ENCODE assay signal across 1 cellular context in genomic region chr15:52733078-52733477, GRCh38.
TF ChIP-seq lines count a peak whose summit lies in the region.

No MANE protein-coding gene starts in this region.

TF ChIP-seq in HepG2, 621 proteins besides CTCF, POLR2A, EP300 and RAD21 (continues in another document):
- TF ChIP-seq TSC22D2 (CRISPR knock-in tag; IDR thresholded peaks at IDR 0.05; ENCODE audit: borderline replicate concordance) (no peak), ZMYM2 (CRISPR knock-in tag; IDR thresholded peaks at IDR 0.05) (no peak), ARNT (IDR thresholded peaks at IDR 0.05) (no peak), ZNF382 (CRISPR knock-in tag; IDR thresholded peaks at IDR 0.05; ENCODE audit: borderline replicate concordance) (no peak), HNRNPLL (IDR thresholded peaks at IDR 0.05; ENCODE audit: low read depth, low read length, poor library complexity, severe bottlenecking) (no peak), ZNF839 (CRISPR knock-in tag; IDR thresholded peaks at IDR 0.05; ENCODE audit: borderline replicate concordance) (no peak), TBL1XR1 (IDR thresholded peaks at IDR 0.05; ENCODE audit: borderline replicate concordance, low read length, partially characterized antibody) (no peak), ZNF782 (CRISPR knock-in tag; IDR thresholded peaks at IDR 0.05; ENCODE audit: borderline replicate concordance) (no peak), ARID2 (CRISPR knock-in tag; IDR thresholded peaks at IDR 0.05; ENCODE audit: borderline replicate concordance) (no peak), SATB2 (CRISPR knock-in tag; IDR thresholded peaks at IDR 0.05) (no peak), POLR2G (IDR thresholded peaks at IDR 0.05; ENCODE audit: low read depth, low read length) (no peak), ZNF567 (CRISPR knock-in tag; IDR thresholded peaks at IDR 0.05; ENCODE audit: borderline replicate concordance) (no peak), ARNTL (CRISPR knock-in tag; IDR thresholded peaks at IDR 0.05) (no peak), ZBTB1 (CRISPR knock-in tag; IDR thresholded peaks at IDR 0.05; ENCODE audit: borderline replicate concordance) (no peak), FIP1L1 (IDR thresholded peaks at IDR 0.05; ENCODE audit: borderline replicate concordance, insufficient read depth, low read depth, low read length) (no peak), EED (CRISPR knock-in tag; IDR thresholded peaks at IDR 0.05) (no peak), ZBTB2 (CRISPR knock-in tag; IDR thresholded peaks at IDR 0.05; ENCODE audit: low read depth) (no peak), ZFYVE20 (CRISPR knock-in tag; IDR thresholded peaks at IDR 0.05; ENCODE audit: borderline replicate concordance, low read depth) (no peak), SMARCE1 (IDR thresholded peaks at IDR 0.05; ENCODE audit: borderline replicate concordance) (no peak), STAT5B (CRISPR knock-in tag; IDR thresholded peaks at IDR 0.05) (no peak), HOMEZ (CRISPR knock-in tag; IDR thresholded peaks at IDR 0.05; ENCODE audit: low read depth) (no peak), TFAP4 (IDR thresholded peaks at IDR 0.05; ENCODE audit: borderline replicate concordance, low read depth) (0 out of 2 replicates have a peak, but pooled peaks have one; percentile 9), GTF2F1 (IDR thresholded peaks at IDR 0.05; ENCODE audit: low read length) (no peak), BRF2 (CRISPR knock-in tag; IDR thresholded peaks at IDR 0.05) (no peak), ESRRA (CRISPR knock-in tag; IDR thresholded peaks at IDR 0.05; ENCODE audit: low read depth) (peak; percentile 70), ZNF333 (CRISPR knock-in tag; IDR thresholded peaks at IDR 0.05; ENCODE audit: borderline replicate concordance) (no peak), MATR3 (CRISPR knock-in tag; IDR thresholded peaks at IDR 0.05) (no peak), PRDM15 (CRISPR knock-in tag; IDR thresholded peaks at IDR 0.05) (no peak), MBD4 (IDR thresholded peaks at IDR 0.05; ENCODE audit: borderline replicate concordance, low read length) (no peak), RFX3 (CRISPR knock-in tag; IDR thresholded peaks at IDR 0.05) (no peak), KLF9 (CRISPR knock-in tag; IDR thresholded peaks at IDR 0.05; ENCODE audit: low read depth) (no peak), ZNF878 (CRISPR knock-in tag; IDR thresholded peaks at IDR 0.05) (no peak), SOX13 (IDR thresholded peaks at IDR 0.05) (no peak), SOX13 (CRISPR knock-in tag; conservative IDR thresholded peaks at IDR 0.05 in 1 of 2, IDR thresholded peaks at IDR 0.05 in 1 of 2) (peak in 1 of 2 experiments; percentile 34; a peak in 1 of 4 replicates), ZNF883 (CRISPR knock-in tag; IDR thresholded peaks at IDR 0.05; ENCODE audit: not compliant biosample characterization) (no peak)
- TF ChIP-seq, protein P1, sequence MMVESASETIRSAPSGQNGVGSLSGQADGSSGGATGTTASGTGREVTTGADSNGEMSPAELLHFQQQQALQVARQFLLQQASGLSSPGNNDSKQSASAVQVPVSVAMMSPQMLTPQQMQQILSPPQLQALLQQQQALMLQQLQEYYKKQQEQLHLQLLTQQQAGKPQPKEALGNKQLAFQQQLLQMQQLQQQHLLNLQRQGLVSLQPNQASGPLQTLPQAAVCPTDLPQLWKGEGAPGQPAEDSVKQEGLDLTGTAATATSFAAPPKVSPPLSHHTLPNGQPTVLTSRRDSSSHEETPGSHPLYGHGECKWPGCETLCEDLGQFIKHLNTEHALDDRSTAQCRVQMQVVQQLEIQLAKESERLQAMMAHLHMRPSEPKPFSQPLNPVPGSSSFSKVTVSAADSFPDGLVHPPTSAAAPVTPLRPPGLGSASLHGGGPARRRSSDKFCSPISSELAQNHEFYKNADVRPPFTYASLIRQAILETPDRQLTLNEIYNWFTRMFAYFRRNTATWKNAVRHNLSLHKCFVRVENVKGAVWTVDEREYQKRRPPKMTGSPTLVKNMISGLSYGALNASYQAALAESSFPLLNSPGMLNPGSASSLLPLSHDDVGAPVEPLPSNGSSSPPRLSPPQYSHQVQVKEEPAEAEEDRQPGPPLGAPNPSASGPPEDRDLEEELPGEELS (CRISPR knock-in tag; IDR thresholded peaks at IDR 0.05), result no peak
- TF ChIP-seq, protein P2, sequence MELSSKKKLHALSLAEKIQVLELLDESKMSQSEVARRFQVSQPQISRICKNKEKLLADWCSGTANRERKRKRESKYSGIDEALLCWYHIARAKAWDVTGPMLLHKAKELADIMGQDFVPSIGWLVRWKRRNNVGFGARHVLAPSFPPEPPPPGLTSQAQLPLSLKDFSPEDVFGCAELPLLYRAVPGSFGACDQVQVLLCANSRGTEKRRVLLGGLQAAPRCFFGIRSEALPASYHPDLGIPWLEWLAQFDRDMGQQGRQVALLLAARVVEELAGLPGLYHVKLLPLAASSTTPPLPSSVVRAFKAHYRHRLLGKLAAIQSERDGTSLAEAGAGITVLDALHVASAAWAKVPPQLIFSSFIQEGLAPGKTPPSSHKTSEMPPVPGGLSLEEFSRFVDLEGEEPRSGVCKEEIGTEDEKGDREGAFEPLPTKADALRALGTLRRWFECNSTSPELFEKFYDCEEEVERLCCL (CRISPR knock-in tag; IDR thresholded peaks at IDR 0.05; ENCODE audit: borderline replicate concordance), result no peak
- TF ChIP-seq, protein P3, sequence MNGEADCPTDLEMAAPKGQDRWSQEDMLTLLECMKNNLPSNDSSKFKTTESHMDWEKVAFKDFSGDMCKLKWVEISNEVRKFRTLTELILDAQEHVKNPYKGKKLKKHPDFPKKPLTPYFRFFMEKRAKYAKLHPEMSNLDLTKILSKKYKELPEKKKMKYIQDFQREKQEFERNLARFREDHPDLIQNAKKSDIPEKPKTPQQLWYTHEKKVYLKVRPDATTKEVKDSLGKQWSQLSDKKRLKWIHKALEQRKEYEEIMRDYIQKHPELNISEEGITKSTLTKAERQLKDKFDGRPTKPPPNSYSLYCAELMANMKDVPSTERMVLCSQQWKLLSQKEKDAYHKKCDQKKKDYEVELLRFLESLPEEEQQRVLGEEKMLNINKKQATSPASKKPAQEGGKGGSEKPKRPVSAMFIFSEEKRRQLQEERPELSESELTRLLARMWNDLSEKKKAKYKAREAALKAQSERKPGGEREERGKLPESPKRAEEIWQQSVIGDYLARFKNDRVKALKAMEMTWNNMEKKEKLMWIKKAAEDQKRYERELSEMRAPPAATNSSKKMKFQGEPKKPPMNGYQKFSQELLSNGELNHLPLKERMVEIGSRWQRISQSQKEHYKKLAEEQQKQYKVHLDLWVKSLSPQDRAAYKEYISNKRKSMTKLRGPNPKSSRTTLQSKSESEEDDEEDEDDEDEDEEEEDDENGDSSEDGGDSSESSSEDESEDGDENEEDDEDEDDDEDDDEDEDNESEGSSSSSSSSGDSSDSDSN (CRISPR knock-in tag; IDR thresholded peaks at IDR 0.05), result peak; percentile 8; the same call in 1 of the 2 replicates
- TF ChIP-seq, protein P4, sequence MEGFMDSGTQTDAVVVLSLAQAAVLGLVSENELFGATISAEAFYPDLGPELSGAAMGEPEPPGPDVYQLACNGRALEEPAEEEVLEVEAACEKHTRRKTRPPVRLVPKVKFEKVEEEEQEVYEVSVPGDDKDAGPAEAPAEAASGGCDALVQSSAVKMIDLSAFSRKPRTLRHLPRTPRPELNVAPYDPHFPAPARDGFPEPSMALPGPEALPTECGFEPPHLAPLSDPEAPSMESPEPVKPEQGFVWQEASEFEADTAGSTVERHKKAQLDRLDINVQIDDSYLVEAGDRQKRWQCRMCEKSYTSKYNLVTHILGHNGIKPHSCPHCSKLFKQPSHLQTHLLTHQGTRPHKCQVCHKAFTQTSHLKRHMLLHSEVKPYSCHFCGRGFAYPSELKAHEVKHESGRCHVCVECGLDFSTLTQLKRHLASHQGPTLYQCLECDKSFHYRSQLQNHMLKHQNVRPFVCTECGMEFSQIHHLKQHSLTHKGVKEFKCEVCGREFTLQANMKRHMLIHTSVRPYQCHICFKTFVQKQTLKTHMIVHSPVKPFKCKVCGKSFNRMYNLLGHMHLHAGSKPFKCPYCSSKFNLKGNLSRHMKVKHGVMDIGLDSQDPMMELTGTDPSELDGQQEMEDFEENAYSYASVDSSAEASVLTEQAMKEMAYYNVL (CRISPR knock-in tag; IDR thresholded peaks at IDR 0.05; ENCODE audit: borderline replicate concordance), result no peak
- TF ChIP-seq, protein P5, sequence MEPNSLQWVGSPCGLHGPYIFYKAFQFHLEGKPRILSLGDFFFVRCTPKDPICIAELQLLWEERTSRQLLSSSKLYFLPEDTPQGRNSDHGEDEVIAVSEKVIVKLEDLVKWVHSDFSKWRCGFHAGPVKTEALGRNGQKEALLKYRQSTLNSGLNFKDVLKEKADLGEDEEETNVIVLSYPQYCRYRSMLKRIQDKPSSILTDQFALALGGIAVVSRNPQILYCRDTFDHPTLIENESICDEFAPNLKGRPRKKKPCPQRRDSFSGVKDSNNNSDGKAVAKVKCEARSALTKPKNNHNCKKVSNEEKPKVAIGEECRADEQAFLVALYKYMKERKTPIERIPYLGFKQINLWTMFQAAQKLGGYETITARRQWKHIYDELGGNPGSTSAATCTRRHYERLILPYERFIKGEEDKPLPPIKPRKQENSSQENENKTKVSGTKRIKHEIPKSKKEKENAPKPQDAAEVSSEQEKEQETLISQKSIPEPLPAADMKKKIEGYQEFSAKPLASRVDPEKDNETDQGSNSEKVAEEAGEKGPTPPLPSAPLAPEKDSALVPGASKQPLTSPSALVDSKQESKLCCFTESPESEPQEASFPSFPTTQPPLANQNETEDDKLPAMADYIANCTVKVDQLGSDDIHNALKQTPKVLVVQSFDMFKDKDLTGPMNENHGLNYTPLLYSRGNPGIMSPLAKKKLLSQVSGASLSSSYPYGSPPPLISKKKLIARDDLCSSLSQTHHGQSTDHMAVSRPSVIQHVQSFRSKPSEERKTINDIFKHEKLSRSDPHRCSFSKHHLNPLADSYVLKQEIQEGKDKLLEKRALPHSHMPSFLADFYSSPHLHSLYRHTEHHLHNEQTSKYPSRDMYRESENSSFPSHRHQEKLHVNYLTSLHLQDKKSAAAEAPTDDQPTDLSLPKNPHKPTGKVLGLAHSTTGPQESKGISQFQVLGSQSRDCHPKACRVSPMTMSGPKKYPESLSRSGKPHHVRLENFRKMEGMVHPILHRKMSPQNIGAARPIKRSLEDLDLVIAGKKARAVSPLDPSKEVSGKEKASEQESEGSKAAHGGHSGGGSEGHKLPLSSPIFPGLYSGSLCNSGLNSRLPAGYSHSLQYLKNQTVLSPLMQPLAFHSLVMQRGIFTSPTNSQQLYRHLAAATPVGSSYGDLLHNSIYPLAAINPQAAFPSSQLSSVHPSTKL (CRISPR knock-in tag; IDR thresholded peaks at IDR 0.05), result peak; percentile 64
